ENCODE assay signal across 13 cellular contexts in the genomic region with DNA sequence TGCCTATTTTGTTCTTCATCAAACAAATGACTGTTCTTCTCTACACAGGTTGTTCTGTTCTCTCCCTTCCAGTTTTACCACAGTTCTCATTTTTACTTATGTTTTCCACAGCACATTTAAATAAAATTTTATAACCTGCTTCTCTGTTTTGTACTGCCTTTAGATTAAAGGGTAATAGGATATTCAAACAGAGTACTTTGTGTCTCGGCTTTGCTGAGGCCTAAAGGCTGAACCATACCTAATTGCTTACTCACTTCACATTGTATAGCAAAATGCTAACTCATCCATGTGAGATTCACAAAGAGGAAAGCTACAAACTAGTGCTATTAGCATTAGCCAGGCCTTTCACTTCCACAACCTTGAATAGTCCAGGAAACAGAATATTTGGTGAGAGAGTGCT.
DNase-seq lines count a peak whose midpoint lies in the region; ATAC-seq, FAIRE-seq and TF ChIP-seq lines count a peak whose summit lies in the region.
"Had no signal": no experiment of that assay in that cellular context is flagged by ENCODE, and none has a peak within 500 bp of the region (broad histone marks: within the 10 kb centered on the region; RNA-seq: fewer than 3 reads in every experiment).

No MANE protein-coding gene starts in this region.

- H3K9me3 Mint-ChIP-seq in stimulated activated naive CD8-positive, alpha-beta T cell treated with anti-CD3 and anti-CD28 coated beads, Interleukin-15, amount 100 ng/mL, for 72 hours = no peaks in the 10 kb centered on the region
- H3K9me3 Mint-ChIP-seq: activated T-helper 2 cell treated with anti-CD3 and anti-CD28 coated beads, Interferon-gamma antibody, Interleukin-2, Interleukin-4, amounts not matched to agents 10 μg/mL and 5 μg/mL and 100 μg/mL, durations not matched to agents 14 hours and 24 hours and 36 hours had no signal

- TF ChIP-seq POLR2A in H54 (IDR thresholded peaks at IDR 0.05; ENCODE audit: low read depth, low read length) = no peak
- no peak for TF ChIP-seq POLR2A in esophagus squamous epithelium (IDR thresholded peaks at IDR 0.05)

- H3K27ac ChIP-seq in neuronal stem cell (replicated peaks; ENCODE audit: low read length) (peak overlapping the region; percentile 62), esophagus squamous epithelium (no peak overlapping the region)

- no peak overlapping the region for H2BK15ac ChIP-seq in neuronal stem cell (ENCODE audit: low read length)

- H3K36me3 ChIP-seq in neuronal stem cell (replicated peaks in 1 of 2; ENCODE audit: control insufficient read depth in 2 of 2, insufficient read depth in 2 of 2, low read length in 2 of 2) = peaks cover 0 to 4% of the 10 kb centered on the region in 2 donors
- H3K36me3 ChIP-seq in esophagus squamous epithelium = no peaks in the 10 kb centered on the region
- H3K36me3 ChIP-seq: BE2C had no signal

- intact Hi-C loops in esophagus squamous epithelium (cut with DNase I) = no loop called here

- no peak for TF ChIP-seq CTCF in fibroblast of mammary gland (conservative IDR thresholded peaks at IDR 0.05; ENCODE audit: control insufficient read depth, insufficient read depth, low read depth, low read length)
- TF ChIP-seq CTCF in esophagus squamous epithelium (IDR thresholded peaks at IDR 0.05) = no peak

- H3K27me3 ChIP-seq in neuronal stem cell (ENCODE audit: control insufficient read depth in 3 of 3, insufficient read depth in 3 of 3, low read depth in 1 of 3, low read length in 3 of 3) (no peaks in the 10 kb centered on the region), esophagus squamous epithelium (no peaks in the 10 kb centered on the region)
- H3K27me3 ChIP-seq: BE2C had no signal

- H4K91ac ChIP-seq in neuronal stem cell (ENCODE audit: low read depth, low read length, poor library complexity) = no peak overlapping the region

- FAIRE-seq in H54 (lab: Jason Lieb, UNC) = peak; percentile 96
- FAIRE-seq: islet of Langerhans had no signal

- ATAC-seq in stimulated activated naive CD8-positive, alpha-beta T cell treated with anti-CD3 and anti-CD28 coated beads, Interleukin-15, amount 100 ng/mL, for 72 hours = no peak

- no peaks in the 10 kb centered on the region for H3K79me1 ChIP-seq in neuronal stem cell (ENCODE audit: low read depth, low read length)

- no peak overlapping the region for H4K8ac ChIP-seq in neuronal stem cell (ENCODE audit: low read depth, low read length)

- H3K4me1 ChIP-seq in neuronal stem cell (ENCODE audit: control insufficient read depth in 2 of 2, insufficient read depth in 1 of 2, low read depth in 1 of 2, low read length in 2 of 2) (peaks cover 4 to 9% of the 10 kb centered on the region in 2 donors), esophagus squamous epithelium (peaks cover 0 to 6% (median 0%) of the 10 kb centered on the region in 3 donors)
- H3K4me1 ChIP-seq: BE2C had no signal

- DNase-seq in H54 (ENCODE audit: insufficient read length, low spot score) (peak; percentile 9), amniotic epithelial cell (ENCODE audit: low read depth) (peak; percentile 43), fibroblast of mammary gland (ENCODE audit: low read depth) (peak; percentile 57), neuronal stem cell (ENCODE audit: low spot score) (no peak), NCI-H446 treated with DMSO at 0.1 percent for 48 hours (lab: John Stamatoyannopoulos, UW) (no peak), T-helper 9 cell (no peak), esophagus squamous epithelium (lab: John Stamatoyannopoulos, UW) (no peak)
- no peak for DNase-seq in stimulated activated naive CD8-positive, alpha-beta T cell treated with anti-CD3 and anti-CD28 coated beads, Interleukin-15, amount 100 ng/mL, for 72 hours
- DNase-seq: anterior cingulate cortex, BE2C had no signal

- no peak overlapping the region for H3K18ac ChIP-seq in neuronal stem cell (ENCODE audit: low read length)

- H3K9me3 ChIP-seq in neuronal stem cell (replicated peaks in 1 of 2; ENCODE audit: control insufficient read depth in 2 of 2, insufficient read depth in 1 of 2, low read depth in 1 of 2, low read length in 2 of 2) (peaks cover 0 to 6% of the 10 kb centered on the region in 2 donors), esophagus squamous epithelium (no peaks in the 10 kb centered on the region)
- H3K9me3 ChIP-seq: BE2C had no signal

- H3K4me3 ChIP-seq in fibroblast of mammary gland (ENCODE audit: control insufficient read depth, low read depth, low read length) (no peak overlapping the region), neuronal stem cell (ENCODE audit: low read length in 2 of 2) (no peak overlapping the region), esophagus squamous epithelium (no peak overlapping the region)

- H2BK12ac ChIP-seq in neuronal stem cell (ENCODE audit: low read length) = no peak overlapping the region

- H3K27me3 Mint-ChIP-seq in stimulated activated naive CD8-positive, alpha-beta T cell treated with anti-CD3 and anti-CD28 coated beads, Interleukin-15, amount 100 ng/mL, for 72 hours = no peaks in the 10 kb centered on the region

- no peaks in the 10 kb centered on the region for H3K4me1 Mint-ChIP-seq in stimulated activated naive CD8-positive, alpha-beta T cell treated with anti-CD3 and anti-CD28 coated beads, Interleukin-15, amount 100 ng/mL, for 72 hours

- no peak overlapping the region for H2BK5ac ChIP-seq in neuronal stem cell (ENCODE audit: low read length)

- H3K9ac ChIP-seq in neuronal stem cell (ENCODE audit: low read depth, low read length, poor library complexity) = no peak overlapping the region

- WGBS in neuronal stem cell (ENCODE audit: extremely low coverage in 2 of 2, insufficient read length in 2 of 2, insufficient replicate concordance in 1 of 2), 2 donors = no CpG with 5 or more reads among the region's 1 CpG
- 53 to 58% methylated on average over 1 of the region's 1 CpG for WGBS in esophagus squamous epithelium, 2 donors

- H3K23ac ChIP-seq in neuronal stem cell (ENCODE audit: low read depth, low read length, poor library complexity) = no peak overlapping the region

- no peak overlapping the region for H2AK5ac ChIP-seq in neuronal stem cell (ENCODE audit: low read depth, low read length)

- no peak overlapping the region for H3K27ac Mint-ChIP-seq in stimulated activated naive CD8-positive, alpha-beta T cell treated with anti-CD3 and anti-CD28 coated beads, Interleukin-15, amount 100 ng/mL, for 72 hours
- H3K27ac Mint-ChIP-seq: activated T-helper 2 cell treated with anti-CD3 and anti-CD28 coated beads, Interferon-gamma antibody, Interleukin-2, Interleukin-4, amounts not matched to agents 10 μg/mL and 5 μg/mL and 100 μg/mL, durations not matched to agents 14 hours and 24 hours and 36 hours; mesothelial cell of epicardium had no signal

- no peak overlapping the region for H3K14ac ChIP-seq in neuronal stem cell (ENCODE audit: low read length)

- H3K4me2 ChIP-seq in neuronal stem cell (ENCODE audit: insufficient read depth, low read length, poor library complexity, severe bottlenecking) = no peak overlapping the region

- peak overlapping the region; percentile 48 for H2AFZ ChIP-seq in neuronal stem cell (ENCODE audit: low read length)

- H2BK120ac ChIP-seq in neuronal stem cell (ENCODE audit: low read depth, low read length) = no peak overlapping the region

- no peak overlapping the region for H3K4ac ChIP-seq in neuronal stem cell (ENCODE audit: low read length)

- no peak overlapping the region for H3K4me3 Mint-ChIP-seq in stimulated activated naive CD8-positive, alpha-beta T cell treated with anti-CD3 and anti-CD28 coated beads, Interleukin-15, amount 100 ng/mL, for 72 hours
- H3K4me3 Mint-ChIP-seq: mesothelial cell of epicardium had no signal

Comparison
In these comparisons a context has a peak if more than half of its experiments do, and no peak if none do; other contexts are left out.
1. DNase-seq: peak in H54 (single experiment), amniotic epithelial cell (single experiment) and fibroblast of mammary gland (single experiment); none in neuronal stem cell (single experiment), NCI-H446 treated with DMSO at 0.1 percent for 48 hours (single experiment), T-helper 9 cell (single experiment), stimulated activated naive CD8-positive, alpha-beta T cell treated with anti-CD3 and anti-CD28 coated beads, Interleukin-15, amount 100 ng/mL, for 72 hours (0 of 2) and esophagus squamous epithelium (single experiment).